Comparison of ENCODE assay signal across 8 cellular contexts in the genomic region with DNA sequence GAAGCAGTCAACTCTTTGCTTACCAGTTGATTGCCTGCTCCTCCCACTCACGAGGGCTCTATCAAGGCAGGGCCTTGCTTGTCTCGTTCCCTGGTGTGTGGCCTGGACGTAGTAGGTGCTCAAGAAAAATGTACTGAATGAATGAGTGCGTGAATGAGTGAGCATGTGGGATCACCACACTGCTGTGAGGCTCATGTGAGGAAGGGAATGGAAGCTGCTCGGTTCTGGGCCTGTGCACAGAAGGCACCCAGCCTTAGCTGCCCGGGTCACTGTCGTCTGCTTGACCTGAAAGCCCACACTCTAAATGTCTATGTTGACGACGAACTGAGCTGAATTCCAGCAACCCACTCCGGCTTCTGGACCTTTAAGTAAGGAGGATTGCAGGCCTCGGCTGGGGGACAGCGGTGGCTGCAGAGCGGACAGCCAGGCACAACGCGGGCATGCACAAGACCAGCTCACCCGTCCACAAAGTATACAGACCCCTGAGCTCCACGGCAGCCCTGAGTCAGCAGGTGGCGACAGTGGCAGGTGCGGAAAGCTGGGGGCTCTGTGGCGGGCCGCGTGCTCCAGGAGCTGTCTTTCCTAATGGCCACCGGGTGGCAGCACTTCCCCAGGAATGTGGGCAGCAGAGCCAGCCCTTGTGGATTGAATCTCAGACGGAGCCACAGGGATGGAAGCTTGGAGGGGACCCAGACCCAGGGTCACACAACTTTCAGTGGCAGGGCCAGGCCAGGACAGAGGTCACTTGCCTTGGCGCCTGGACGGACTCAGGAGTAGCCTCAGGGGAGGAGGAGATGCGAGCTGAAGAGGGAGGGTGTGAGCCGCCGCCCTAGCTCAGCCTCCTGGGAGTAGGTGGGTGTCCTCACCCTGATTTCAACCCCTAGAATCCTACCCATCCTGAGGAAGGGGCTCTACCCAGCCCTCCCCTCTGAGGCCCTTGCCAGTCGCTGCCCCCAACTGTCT. TPM values are rescaled to one million over a fixed set of nuclear protein-coding genes. Genes with fewer than 3 reads are reported as not detected.
A peak's percentile ranks its signal among the peaks of the same experiment; 100 is the strongest.
DNase-seq lines count a peak whose midpoint lies in the region; ATAC-seq and TF ChIP-seq lines count a peak whose summit lies in the region.

No MANE protein-coding gene starts in this region.

- TF ChIP-seq POLR2A in right lobe of liver (IDR thresholded peaks at IDR 0.05) = no peak

- no peak overlapping the region for H3K4me3 ChIP-seq in right lobe of liver

- H3K27ac ChIP-seq in right lobe of liver = no peak overlapping the region

- no peaks in the 10 kb centered on the region for H3K9me3 ChIP-seq in right lobe of liver

- DNase-seq in DMS79 treated with DMSO at 0.1 percent for 48 hours (lab: John Stamatoyannopoulos, UW) (peak; percentile 52), HPDE6-E6E7 (ENCODE audit: extremely low spot score) (peak; percentile 67), NCI-H82 (lab: John Stamatoyannopoulos, UW) (peak; percentile 91), dedifferentiated amniotic fluid mesenchymal stem cell (ENCODE audit: extremely low spot score) (peak; percentile 57), right lobe of liver (peak; percentile 79 to 86 (median 82))
- DNase-seq in activated CD4-positive, alpha-beta T cell treated with anti-CD3 and anti-CD28 coated beads, Interleukin-2, amount 50 U/mL, for 4 hours = peak; percentile 69 to 70
- peak; percentile 48 to 60 (median 53) for DNase-seq in stimulated activated CD4-positive, alpha-beta T cell treated with anti-CD3 and anti-CD28 coated beads, TNF-alpha, amount 100 ng/mL, for 48 hours (ENCODE audit: low read depth in 3 of 3)

- no peaks in the 10 kb centered on the region for H3K4me1 ChIP-seq in right lobe of liver

- intact Hi-C loops in right lobe of liver (cut with DNase I) = no loop called here

- TF ChIP-seq CTCF in right lobe of liver (IDR thresholded peaks at IDR 0.05) = peak; percentile 88 to 94 (median 92)

- no peaks in the 10 kb centered on the region for H3K36me3 ChIP-seq in right lobe of liver

- WGBS in right lobe of liver (ENCODE audit: insufficient coverage, low coverage, low lambda C conversion rate, missing lambda C conversion rate) = 36% methylated on average over 14 of the region's 30 CpGs

- ATAC-seq in right lobe of liver = peak; percentile 83 to 88 (median 86)
- no peak for ATAC-seq in HG02759 (IDR thresholded peaks at IDR 0.05; ENCODE audit: unreplicated experiment)

- H3K27me3 ChIP-seq in right lobe of liver = no peaks in the 10 kb centered on the region

RNA-seq across cellular contexts. Expression of a gene that starts 5.0 kb away (rescaled TPM):
- 10 to 100 TPM; 13.0 to 26.4 (median 20.3) TPM for total RNA-seq in right lobe of liver

RNA-seq across cellular contexts. Expression of a gene that starts 31.8 kb away (rescaled TPM):
- total RNA-seq in right lobe of liver = not detected

RNA-seq across cellular contexts. Expression of a gene that starts 58.3 kb away (rescaled TPM):
- total RNA-seq in right lobe of liver = 1 to 10 TPM in 3 of 6 experiments, under 1 TPM in 3; 0.79 to 5.0 (median 1.4) TPM
